Comparison of ENCODE assay signal across 21 cellular contexts in the genomic region with DNA sequence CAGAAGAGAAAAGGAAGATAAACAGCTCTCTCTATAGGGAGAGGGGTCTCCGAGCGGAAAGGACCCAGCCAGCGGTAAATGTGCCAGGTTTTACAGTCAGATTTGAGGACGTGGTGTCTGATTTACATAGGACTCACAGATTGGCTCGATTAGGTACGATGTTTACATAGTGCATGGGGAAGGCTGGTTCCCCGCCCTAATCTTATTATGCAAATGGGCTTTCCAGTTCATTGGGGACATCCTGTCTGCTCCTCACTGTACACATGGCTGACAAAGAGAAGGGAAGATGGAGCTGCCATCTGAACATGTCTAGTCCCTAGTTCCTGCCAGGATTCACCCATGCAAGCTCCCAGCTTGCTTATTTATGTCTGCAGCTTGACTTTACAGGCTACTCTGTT.
A peak's percentile ranks its signal among the peaks of the same experiment; 100 is the strongest.
DNase-seq lines count a peak whose midpoint lies in the region; TF ChIP-seq lines count a peak whose summit lies in the region.
"Had no signal": no experiment of that assay in that cellular context is flagged by ENCODE, and none has a peak within 500 bp of the region (broad histone marks: within the 10 kb centered on the region; RNA-seq: fewer than 3 reads in every experiment).

No MANE protein-coding gene starts in this region.

- H3K27me3 ChIP-seq in A673 (replicated peaks; ENCODE audit: insufficient read depth, low read depth, low read length, poor library complexity) (no peaks in the 10 kb centered on the region), ovary (no peaks in the 10 kb centered on the region)
- H3K27me3 ChIP-seq in CD8-positive, alpha-beta memory T cell (ENCODE audit: insufficient read depth, low read length, poor library complexity, severe bottlenecking), result no peaks in the 10 kb centered on the region
- H3K27me3 ChIP-seq: brain microvascular endothelial cell, MG63, vagina had no signal

- no peak for TF ChIP-seq POLR2A in ovary (IDR thresholded peaks at IDR 0.05)

- peak overlapping the region; percentile 58 for H3K27ac ChIP-seq in A673 (ENCODE audit: low read depth, low read length, poor library complexity, severe bottlenecking)
- H3K27ac ChIP-seq in ovary, result no peak overlapping the region
- H3K27ac ChIP-seq in CD8-positive, alpha-beta memory T cell (ENCODE audit: low read depth, low read length), result no peak overlapping the region
- H3K27ac ChIP-seq: brain microvascular endothelial cell, parathyroid adenoma, vagina had no signal

- 75 to 81% (median 78%) methylated on average over 7 of the region's 7 CpGs for WGBS in ovary, 3 donors

- peak overlapping the region in 1 of 8 donors; percentile 48 for H3K27ac Mint-ChIP-seq in CD8-positive, alpha-beta memory T cell
- H3K27ac Mint-ChIP-seq: activated CD8-positive, alpha-beta T cell treated with anti-CD3 and anti-CD28 coated beads for 36 hours; activated naive CD8-positive, alpha-beta T cell treated with anti-CD3 and anti-CD28 coated beads, Interleukin-2, amount 10 ng/mL, durations not matched to agents 7 days and 5 days; activated T-cell treated with anti-CD3 and anti-CD28 coated beads, Interleukin-2, amount 50 U/mL, for 72 hours; CD4-positive, alpha-beta memory T cell; T-helper 1 cell treated with Interleukin-12 subunit alpha and Interleukin-12 subunit beta and Interleukin-4 antibody, amounts not matched to agents 30 μg/mL and 1 μg/mL, for 36 hours had no signal

- no peak for TF ChIP-seq CTCF in A673 (conservative IDR thresholded peaks at IDR 0.05; ENCODE audit: low read depth, low read length)
- no peak for TF ChIP-seq CTCF in ovary (IDR thresholded peaks at IDR 0.05)

- H3K9me3 Mint-ChIP-seq in CD8-positive, alpha-beta memory T cell, result no peaks in the 10 kb centered on the region
- H3K9me3 Mint-ChIP-seq: activated CD8-positive, alpha-beta T cell treated with anti-CD3 and anti-CD28 coated beads for 36 hours; activated naive CD8-positive, alpha-beta T cell treated with anti-CD3 and anti-CD28 coated beads, Interleukin-2, amount 10 ng/mL, durations not matched to agents 7 days and 5 days; activated T-cell treated with anti-CD3 and anti-CD28 coated beads, Interleukin-2, amount 50 U/mL, for 72 hours; CD4-positive, alpha-beta memory T cell; T-helper 1 cell treated with Interleukin-12 subunit alpha and Interleukin-12 subunit beta and Interleukin-4 antibody, amounts not matched to agents 30 μg/mL and 1 μg/mL, for 36 hours had no signal

- H3K4me1 ChIP-seq in A673 (ENCODE audit: insufficient read depth, low read length, poor library complexity, severe bottlenecking), result peaks cover 30% of the 10 kb centered on the region
- no peaks in the 10 kb centered on the region for H3K4me1 ChIP-seq in ovary (ENCODE audit: insufficient read depth)
- no peaks in the 10 kb centered on the region for H3K4me1 ChIP-seq in CD8-positive, alpha-beta memory T cell (ENCODE audit: insufficient read depth, low read length)

- POLR2A ChIA-PET in A673 (lab: Charles Lee; ENCODE audit: low non-redundant PET), result interaction anchor here (0.6 kb wide), 1 partner anchor 226 kb away, joined by 3 read pairs; no protein-coding TSS in a partner anchor
- POLR2A ChIA-PET in CD8-positive, alpha-beta memory T cell (lab: Charles Lee), result no interaction called here

- no peaks in the 10 kb centered on the region for H3K9me3 ChIP-seq in A673 (ENCODE audit: low read depth, low read length, poor library complexity, severe bottlenecking)
- no peaks in the 10 kb centered on the region for H3K9me3 ChIP-seq in ovary
- H3K9me3 ChIP-seq in CD8-positive, alpha-beta memory T cell (ENCODE audit: low read length), result no peaks in the 10 kb centered on the region
- H3K9me3 ChIP-seq: MG63, vagina had no signal

- no peaks in the 10 kb centered on the region for H3K36me3 ChIP-seq in A673 (ENCODE audit: insufficient read depth, low read length, poor library complexity, severe bottlenecking)
- no peaks in the 10 kb centered on the region for H3K36me3 ChIP-seq in ovary
- no peaks in the 10 kb centered on the region for H3K36me3 ChIP-seq in CD8-positive, alpha-beta memory T cell (ENCODE audit: insufficient read depth, low read length)
- H3K36me3 ChIP-seq: brain microvascular endothelial cell, MG63, vagina had no signal

- DNase-seq in A673 (ENCODE audit: low spot score) (peak; percentile 97), NCI-H1048 (lab: John Stamatoyannopoulos, UW) (peak; percentile 85), NCI-H446 treated with DMSO at 0.1 percent for 48 hours (lab: John Stamatoyannopoulos, UW) (peak; percentile 35), SK-N-DZ (ENCODE audit: low spot score) (peak; percentile 87), ovary (no peak), OCI-M2 (lab: John Stamatoyannopoulos, UW; ENCODE audit: unreplicated experiment) (no peak)
- no peak for DNase-seq in CD8-positive, alpha-beta memory T cell
- DNase-seq in stimulated activated naive CD4-positive, alpha-beta T cell (lab: John Stamatoyannopoulos, UW), result no peak
- DNase-seq: ACHN; activated CD8-positive, alpha-beta T cell treated with anti-CD3 and anti-CD28 coated beads for 36 hours; activated naive CD8-positive, alpha-beta T cell treated with anti-CD3 and anti-CD28 coated beads, Interleukin-2, amount 10 ng/mL, durations not matched to agents 7 days and 5 days; activated T-cell treated with anti-CD3 and anti-CD28 coated beads, Interleukin-2, amount 50 U/mL, for 72 hours; CD4-positive, alpha-beta memory T cell; MG63; NCI-H774; stimulated activated CD4-positive, alpha-beta T cell treated with anti-CD3 and anti-CD28 coated beads, Interleukin-4, amount 100 ng/mL, for 1 hour; substantia nigra had no signal

- no peak for TF ChIP-seq EP300 in ovary (IDR thresholded peaks at IDR 0.05)

- no peaks in the 10 kb centered on the region for H3K36me3 Mint-ChIP-seq in CD8-positive, alpha-beta memory T cell
- H3K36me3 Mint-ChIP-seq: activated naive CD8-positive, alpha-beta T cell treated with anti-CD3 and anti-CD28 coated beads, Interleukin-2, amount 10 ng/mL, durations not matched to agents 7 days and 5 days; CD4-positive, alpha-beta memory T cell had no signal

- intact Hi-C loops in A673 (cut with micrococcal nuclease; ENCODE audit: unreplicated experiment), result loop anchor here (10.0 kb wide), 2 partner anchors 352 to 922 kb away; a partner anchor contains a TSS
- intact Hi-C loops in ovary (cut with DNase I), result loop anchor here in 1 of 4 donors (10.0 kb wide), 1 partner anchor 1352 kb away; no protein-coding TSS in a partner anchor

- no peaks in the 10 kb centered on the region for H3K4me1 Mint-ChIP-seq in CD8-positive, alpha-beta memory T cell

- no TSS peak for BruUV-seq in A673 (replicated peaks; lab: Mats Ljungman, UMichigan)

- CTCF ChIA-PET in A673 (lab: Charles Lee), result interaction anchor here (0.6 to 1.4 kb wide), 2 partner anchors 85 to 184 kb away, joined by 5 to 11 read pairs; no protein-coding TSS in a partner anchor
- CTCF ChIA-PET in CD8-positive, alpha-beta memory T cell (lab: Charles Lee), result interaction anchor here (1.3 to 5.3 kb wide), 2 partner anchors 176 to 184 kb away, joined by 3 to 50 read pairs; no protein-coding TSS in a partner anchor

- H3K4me3 ChIP-seq in A673 (ENCODE audit: low read depth, low read length, poor library complexity, severe bottlenecking), result peak overlapping the region; percentile 43
- no peak overlapping the region for H3K4me3 ChIP-seq in ovary
- no peak overlapping the region for H3K4me3 ChIP-seq in CD8-positive, alpha-beta memory T cell (ENCODE audit: low read length)
- H3K4me3 ChIP-seq: MG63, vagina had no signal

- H3K27me3 Mint-ChIP-seq in CD8-positive, alpha-beta memory T cell, result peaks cover 4 to 12% of the 10 kb centered on the region in 2 donors
- H3K27me3 Mint-ChIP-seq: activated naive CD8-positive, alpha-beta T cell treated with anti-CD3 and anti-CD28 coated beads, Interleukin-2, amount 10 ng/mL, durations not matched to agents 7 days and 5 days had no signal

- no peak overlapping the region for H3K4me3 Mint-ChIP-seq in CD8-positive, alpha-beta memory T cell
- H3K4me3 Mint-ChIP-seq: activated CD8-positive, alpha-beta T cell treated with anti-CD3 and anti-CD28 coated beads for 36 hours; activated naive CD8-positive, alpha-beta T cell treated with anti-CD3 and anti-CD28 coated beads, Interleukin-2, amount 10 ng/mL, durations not matched to agents 7 days and 5 days; activated T-cell treated with anti-CD3 and anti-CD28 coated beads, Interleukin-2, amount 50 U/mL, for 72 hours; T-helper 1 cell treated with Interleukin-12 subunit alpha and Interleukin-12 subunit beta and Interleukin-4 antibody, amounts not matched to agents 30 μg/mL and 1 μg/mL, for 36 hours had no signal

Comparison
In these comparisons a context has a peak if more than half of its experiments do, and no peak if none do; other contexts are left out.
1. DNase-seq: peak in A673 (single experiment), NCI-H1048 (single experiment), NCI-H446 treated with DMSO at 0.1 percent for 48 hours (single experiment) and SK-N-DZ (single experiment); none in ovary (0 of 5), CD8-positive, alpha-beta memory T cell (0 of 5), stimulated activated naive CD4-positive, alpha-beta T cell (0 of 6) and OCI-M2 (single experiment).